ENCODE assay signal across 1 cellular context in genomic region chr10:43219848-43220247, GRCh38.
TF ChIP-seq lines count a peak whose summit lies in the region.

No MANE protein-coding gene starts in this region.

TF ChIP-seq in H1, 55 proteins besides CTCF, POLR2A, EP300 and RAD21 (continued from another document):
- TF ChIP-seq USF2 (IDR thresholded peaks at IDR 0.05; ENCODE audit: low read length) (no peak), NRF1 (IDR thresholded peaks at IDR 0.05; ENCODE audit: low read depth, low read length) (no peak), JUN (IDR thresholded peaks at IDR 0.05; ENCODE audit: low read depth, low read length) (no peak), TAF1 (IDR thresholded peaks at IDR 0.05; ENCODE audit: low read depth, low read length) (no peak)
